Comparison of ENCODE assay signal across 8 cellular contexts in the genomic region with DNA sequence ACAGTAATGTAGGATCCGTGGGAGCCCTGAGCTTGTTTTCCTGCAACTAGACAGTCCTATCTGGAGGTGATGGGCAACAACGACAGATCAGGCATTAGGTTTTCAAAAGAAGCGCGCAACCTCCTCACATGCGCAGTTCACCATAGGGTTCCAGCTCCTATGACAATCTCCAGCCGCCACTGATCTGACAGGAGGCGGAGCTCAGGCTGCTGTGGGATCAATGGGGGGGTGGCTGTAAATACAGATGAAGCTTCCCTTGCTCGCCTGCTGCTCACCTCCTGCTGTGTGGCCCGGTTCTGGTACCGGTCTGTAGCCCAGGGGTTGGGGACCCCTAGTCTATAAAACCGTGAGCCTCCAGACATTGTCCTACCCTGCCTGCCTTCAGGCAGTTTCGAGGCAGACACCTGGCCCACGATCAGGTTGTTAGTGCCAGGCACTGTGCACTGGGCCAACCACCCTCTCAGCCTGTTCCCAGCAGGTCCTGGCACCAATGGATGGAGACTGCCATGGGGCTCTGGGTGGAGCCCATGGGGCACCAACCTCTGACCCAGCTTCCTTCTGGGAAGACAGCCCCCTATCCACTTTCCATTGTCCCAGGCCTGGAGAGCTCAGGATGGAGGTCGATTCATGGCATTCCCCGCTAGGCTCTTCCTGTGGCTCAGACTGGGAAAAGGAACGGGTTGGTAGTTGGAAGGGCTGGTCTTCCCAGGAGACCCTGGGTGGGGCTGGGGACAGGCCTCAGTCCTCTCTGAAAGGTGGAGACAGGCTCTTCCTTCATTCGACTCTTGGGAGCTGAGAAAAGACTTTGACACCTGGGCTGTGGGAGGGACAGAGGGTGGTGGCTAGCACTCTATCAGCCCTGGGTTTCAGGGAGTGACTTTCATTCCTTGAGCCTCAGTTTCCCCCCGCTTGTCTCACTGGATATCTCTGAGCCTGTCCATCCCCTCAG. TPM values are rescaled to one million over a fixed set of nuclear protein-coding genes. Genes with fewer than 3 reads are reported as not detected.
DNase-seq lines count a peak whose midpoint lies in the region; ATAC-seq and TF ChIP-seq lines count a peak whose summit lies in the region.

No MANE protein-coding gene starts in this region.

- DNase-seq in NCI-H146 (lab: John Stamatoyannopoulos, UW) (peak; percentile 9), NCI-H146 treated with DMSO at 0.1 percent for 48 hours (lab: John Stamatoyannopoulos, UW; ENCODE audit: unreplicated experiment) (no peak), PC-9 (no peak), epithelial cell of esophagus (ENCODE audit: low read depth) (no peak), neuronal stem cell (ENCODE audit: low spot score) (no peak), tibial nerve (ENCODE audit: low spot score in 2 of 2) (no peak)

- BruUV-seq in PC-9 (replicated peaks; lab: Mats Ljungman, UMichigan) = no TSS peak

- H2AK5ac ChIP-seq in neuronal stem cell (ENCODE audit: low read depth, low read length) = peak overlapping the region; percentile 89

- peaks cover 5% of the 10 kb centered on the region; the same call in 1 of the 2 replicates for H4K20me1 ChIP-seq in PC-9 (ENCODE audit: insufficient read depth)

- H2BK5ac ChIP-seq in neuronal stem cell (ENCODE audit: low read length) = peak overlapping the region; percentile 66

- TF ChIP-seq CTCF in PC-9 (conservative IDR thresholded peaks at IDR 0.05) = no peak
- TF ChIP-seq CTCF in epithelial cell of esophagus (IDR thresholded peaks at IDR 0.05; ENCODE audit: insufficient read depth, low read depth, low read length, missing control alignments) = no peak
- TF ChIP-seq CTCF in tibial nerve (IDR thresholded peaks at IDR 0.05) = no peak

- intact Hi-C loops in PC-9 (cut with micrococcal nuclease; ENCODE audit: unreplicated experiment) = loop anchor here (10.0 kb wide), 1 partner anchor 95 kb away; a partner anchor contains a TSS

- H3K36me3 ChIP-seq in PC-9 (ENCODE audit: low read depth) (no peaks in the 10 kb centered on the region; the same call in 1 of the 2 replicates), neuronal stem cell (replicated peaks in 1 of 2; ENCODE audit: control insufficient read depth in 2 of 2, insufficient read depth in 2 of 2, low read length in 2 of 2) (peaks cover 35 to 55% of the 10 kb centered on the region in 2 donors), tibial nerve (peaks cover 0 to 45% (median 0%) of the 10 kb centered on the region in 3 donors)

- H3K4me3 ChIP-seq in PC-9 = no peak overlapping the region
- H3K4me3 ChIP-seq in epithelial cell of esophagus (ENCODE audit: low read length) = peak overlapping the region; percentile 63
- H3K4me3 ChIP-seq in neuronal stem cell (ENCODE audit: low read length in 2 of 2) = no peak overlapping the region
- H3K4me3 ChIP-seq in tibial nerve = peak overlapping the region in 1 of 4 donors; percentile 87

- no peak overlapping the region for H3K14ac ChIP-seq in neuronal stem cell (ENCODE audit: low read length)

- no peak overlapping the region for H2BK120ac ChIP-seq in neuronal stem cell (ENCODE audit: low read depth, low read length)

- no peak overlapping the region for H2BK12ac ChIP-seq in neuronal stem cell (ENCODE audit: low read length)

- no peak for ATAC-seq in GM18870 (IDR thresholded peaks at IDR 0.05; ENCODE audit: unreplicated experiment)
- no peak for ATAC-seq in HG02852 (IDR thresholded peaks at IDR 0.05; ENCODE audit: unreplicated experiment)

- WGBS in neuronal stem cell (ENCODE audit: extremely low coverage in 2 of 2, insufficient read length in 2 of 2, insufficient replicate concordance in 1 of 2), 2 donors = no CpG with 5 or more reads among the region's 18 CpGs
- 68 to 73% methylated on average over 16 to 17 of the region's 18 CpGs for WGBS in tibial nerve, 2 donors

- H3K27me3 ChIP-seq in PC-9 (ENCODE audit: insufficient read depth, low read depth) (no peaks in the 10 kb centered on the region), neuronal stem cell (ENCODE audit: control insufficient read depth in 3 of 3, insufficient read depth in 3 of 3, low read depth in 1 of 3, low read length in 3 of 3) (peaks cover 0 to 5% (median 0%) of the 10 kb centered on the region in 3 experiments), tibial nerve (no peaks in the 10 kb centered on the region)

- H3K4ac ChIP-seq in neuronal stem cell (ENCODE audit: low read length) = no peak overlapping the region

- TF ChIP-seq POLR2A in tibial nerve (IDR thresholded peaks at IDR 0.05) = no peak

- peaks cover 1% of the 10 kb centered on the region; the same call in 1 of the 2 replicates for H3F3A ChIP-seq in PC-9 (ENCODE audit: insufficient read depth, low read depth)

- H3K27ac ChIP-seq in PC-9 = no peak overlapping the region
- no peak overlapping the region for H3K27ac ChIP-seq in neuronal stem cell (replicated peaks; ENCODE audit: low read length)
- H3K27ac ChIP-seq in tibial nerve = peak overlapping the region in 2 of 4 donors; percentile 80 to 89

- H3K4me1 ChIP-seq in PC-9 (replicated peaks; ENCODE audit: insufficient read depth) (peaks cover 7% of the 10 kb centered on the region; the same call in 1 of the 2 replicates), neuronal stem cell (ENCODE audit: control insufficient read depth in 2 of 2, insufficient read depth in 1 of 2, low read depth in 1 of 2, low read length in 2 of 2) (peaks cover 0 to 3% of the 10 kb centered on the region in 2 donors), tibial nerve (peaks cover 0 to 15% (median 11%) of the 10 kb centered on the region in 4 donors)

- peak overlapping the region; percentile 17 for H3K23ac ChIP-seq in neuronal stem cell (ENCODE audit: low read depth, low read length, poor library complexity)

- POLR2A ChIA-PET in PC-9 (lab: Charles Lee; ENCODE audit: unreplicated experiment) = interaction anchor here (0.5 to 0.6 kb wide), 2 partner anchors 28 to 1705 kb away, joined by 4 read pairs; no protein-coding TSS in a partner anchor

- no peak overlapping the region for H2BK15ac ChIP-seq in neuronal stem cell (ENCODE audit: low read length)

- H3K4me2 ChIP-seq in PC-9 (peak overlapping the region; percentile 98), neuronal stem cell (ENCODE audit: insufficient read depth, low read length, poor library complexity, severe bottlenecking) (no peak overlapping the region)

- H3K9ac ChIP-seq in neuronal stem cell (ENCODE audit: low read depth, low read length, poor library complexity) = no peak overlapping the region

- H3K79me2 ChIP-seq in PC-9 (ENCODE audit: low read depth) = no peaks in the 10 kb centered on the region

- CTCF ChIA-PET in PC-9 (lab: Charles Lee) = interaction anchor here (0.6 kb wide), 1 partner anchor 35 kb away, joined by 4 read pairs; no protein-coding TSS in a partner anchor

- TF ChIP-seq EP300 in tibial nerve (IDR thresholded peaks at IDR 0.05) = no peak

- H4K8ac ChIP-seq in neuronal stem cell (ENCODE audit: low read depth, low read length) = no peak overlapping the region

- no peak overlapping the region for H2AFZ ChIP-seq in PC-9
- H2AFZ ChIP-seq in neuronal stem cell (ENCODE audit: low read length) = no peak overlapping the region

- no peaks in the 10 kb centered on the region for H3K9me2 ChIP-seq in PC-9 (ENCODE audit: insufficient read depth)

- no peaks in the 10 kb centered on the region for H3K9me3 ChIP-seq in PC-9 (ENCODE audit: insufficient read depth, low read depth)
- H3K9me3 ChIP-seq in neuronal stem cell (replicated peaks in 1 of 2; ENCODE audit: control insufficient read depth in 2 of 2, insufficient read depth in 1 of 2, low read depth in 1 of 2, low read length in 2 of 2) = no peaks in the 10 kb centered on the region
- no peaks in the 10 kb centered on the region for H3K9me3 ChIP-seq in tibial nerve

- peak overlapping the region; percentile 38 for H3K18ac ChIP-seq in neuronal stem cell (ENCODE audit: low read length)

- H3K79me1 ChIP-seq in neuronal stem cell (ENCODE audit: low read depth, low read length) = peaks cover 2% of the 10 kb centered on the region

- H4K91ac ChIP-seq in neuronal stem cell (ENCODE audit: low read depth, low read length, poor library complexity) = no peak overlapping the region

RNA-seq across cellular contexts. Expression of a gene that starts 1.7 kb away (rescaled TPM):
- total RNA-seq in PC-9 (2021) (28.6 and 47.9 TPM in 2 replicates), tibial nerve (10 to 100 TPM; 22.8 to 53.1 (median 48.8) TPM)
- polyA plus RNA-seq in neuronal stem cell (2013, experiment 1 of 2) = 9.8 TPM
- polyA plus RNA-seq in neuronal stem cell (2013, experiment 2 of 2) = 9.3 TPM

RNA-seq across cellular contexts. Expression of a gene that starts 9.6 kb away (rescaled TPM):
- total RNA-seq in PC-9 (2021) = 59.6 and 75.5 TPM in 2 replicates
- 14.3 TPM for polyA plus RNA-seq in neuronal stem cell (2013, experiment 1 of 2)
- polyA plus RNA-seq in neuronal stem cell (2013, experiment 2 of 2) = 13.9 TPM
- total RNA-seq in tibial nerve = 10 to 100 TPM; 26.4 to 71.7 (median 39.0) TPM

RNA-seq across cellular contexts. Expression of a gene that starts 32.9 kb away (rescaled TPM):
- total RNA-seq in PC-9 (2021) (38.2 and 41.9 TPM in 2 replicates), tibial nerve (10 to 100 TPM; 15.1 to 23.7 (median 17.9) TPM)
- polyA plus RNA-seq in neuronal stem cell (2013, experiment 1 of 2) = 14.4 TPM
- 14.4 TPM for polyA plus RNA-seq in neuronal stem cell (2013, experiment 2 of 2)

RNA-seq across cellular contexts. Expression of a gene that starts 48.3 kb away (rescaled TPM):
- total RNA-seq in PC-9 (2021) (65.2 and 70.0 TPM in 2 replicates), tibial nerve (10 to 100 TPM; 45.8 to 68.6 (median 61.3) TPM)
- polyA plus RNA-seq in neuronal stem cell (2013, experiment 1 of 2) = 19.6 TPM
- polyA plus RNA-seq in neuronal stem cell (2013, experiment 2 of 2) = 19.4 TPM
